In the genomic region with DNA sequence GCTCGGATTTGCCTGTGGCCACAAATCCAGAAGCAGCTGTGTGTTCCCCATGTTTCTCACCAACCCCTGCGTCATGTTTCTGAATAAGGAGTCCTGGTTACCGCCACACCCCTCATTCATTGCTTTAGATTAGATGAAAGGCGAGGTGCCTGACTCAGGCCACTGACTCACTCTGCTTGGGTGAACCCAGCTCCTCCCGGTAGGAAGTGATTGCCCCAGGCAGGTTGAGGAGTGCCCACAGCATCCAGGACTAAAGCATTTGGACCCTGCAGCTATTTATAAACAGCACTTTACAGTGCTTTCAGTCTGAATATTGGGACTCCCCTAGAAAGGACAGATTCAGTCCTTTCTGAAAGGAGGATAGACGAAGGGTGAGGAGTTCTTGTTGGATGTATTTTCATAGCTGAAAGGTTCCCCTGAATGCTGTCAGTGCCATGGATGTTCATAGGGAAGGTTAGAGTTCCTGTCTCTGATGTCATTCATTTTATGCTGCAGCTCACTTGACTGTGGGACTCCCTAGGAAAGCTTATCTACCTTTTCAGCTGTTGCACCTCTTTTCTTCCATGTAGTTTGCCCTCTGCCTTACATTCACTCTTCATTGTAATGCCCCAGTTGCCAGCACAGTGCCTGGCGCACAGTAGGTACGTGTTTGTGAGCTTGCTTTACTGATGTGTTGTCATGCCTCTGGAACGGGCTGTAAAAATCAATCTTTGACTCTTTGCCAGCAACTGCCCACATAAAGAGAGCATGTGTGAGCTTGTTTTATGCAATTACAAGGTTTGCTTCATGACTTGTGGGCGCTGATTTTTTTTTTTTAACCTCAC, we compare ENCODE assay signal across 9 cellular contexts. TPM values are rescaled to one million over a fixed set of nuclear protein-coding genes. Genes with fewer than 3 reads are reported as not detected.
DNase-seq lines count a peak whose midpoint lies in the region; ATAC-seq and TF ChIP-seq lines count a peak whose summit lies in the region.
"Had no signal": no experiment of that assay in that cellular context is flagged by ENCODE, and none has a peak within 500 bp of the region (broad histone marks: within the 10 kb centered on the region; RNA-seq: fewer than 3 reads in every experiment).

No MANE protein-coding gene starts in this region.

- H3K27ac Mint-ChIP-seq in mesothelial cell of epicardium: no peak overlapping the region

- ATAC-seq in left cardiac atrium (peak; percentile 40 to 97), GM18868 (IDR thresholded peaks at IDR 0.05; ENCODE audit: unreplicated experiment) (no peak)

- H3K27ac ChIP-seq in BLaER1: no peak overlapping the region

- peaks cover 25% of the 10 kb centered on the region for H3K4me1 Mint-ChIP-seq in mesothelial cell of epicardium

- H3K4me1 ChIP-seq in BLaER1 (peaks cover 65% of the 10 kb centered on the region), Loucy (ENCODE audit: insufficient read depth, low read length, poor library complexity, severe bottlenecking) (peaks cover 37% of the 10 kb centered on the region)

- H3F3A ChIP-seq in Loucy (ENCODE audit: low read depth): no peaks in the 10 kb centered on the region; the same call in 1 of the 2 replicates

- peaks cover 1% of the 10 kb centered on the region for H3K36me3 Mint-ChIP-seq in mesothelial cell of epicardium

- no peaks in the 10 kb centered on the region for H3K27me3 ChIP-seq in BLaER1
- H3K27me3 ChIP-seq in Loucy (ENCODE audit: insufficient read depth, low read length, poor library complexity, severe bottlenecking): no peaks in the 10 kb centered on the region
- H3K27me3 ChIP-seq: gastrocnemius medialis had no signal

- no peaks in the 10 kb centered on the region for H3K9me3 Mint-ChIP-seq in mesothelial cell of epicardium

- no peak overlapping the region for H3K9ac ChIP-seq in BLaER1
- H3K9ac ChIP-seq in Loucy (ENCODE audit: low read depth, low read length, poor library complexity, severe bottlenecking): no peak overlapping the region

- no peak overlapping the region for H3K4me3 ChIP-seq in BLaER1
- H3K4me3 ChIP-seq in Loucy (ENCODE audit: low read length, poor library complexity, severe bottlenecking): no peak overlapping the region
- H3K4me3 ChIP-seq: gastrocnemius medialis had no signal

- H3K9me2 ChIP-seq in Loucy (replicated peaks; ENCODE audit: low read depth, low read length): no peaks in the 10 kb centered on the region

- H3K9me3 ChIP-seq in BLaER1 (no peaks in the 10 kb centered on the region), Loucy (ENCODE audit: insufficient read depth, low read depth, low read length) (no peaks in the 10 kb centered on the region)
- H3K9me3 ChIP-seq: gastrocnemius medialis had no signal

- peaks cover 81% of the 10 kb centered on the region for H3K79me2 ChIP-seq in Loucy (ENCODE audit: insufficient read depth, low read length)

- no peaks in the 10 kb centered on the region for H3K27me3 Mint-ChIP-seq in mesothelial cell of epicardium (ENCODE audit: low read depth)

- H3K36me3 ChIP-seq in BLaER1 (no peaks in the 10 kb centered on the region), Loucy (ENCODE audit: insufficient read depth, low read length) (no peaks in the 10 kb centered on the region)
- H3K36me3 ChIP-seq: gastrocnemius medialis had no signal

- peak; percentile 58 for DNase-seq in activated T-cell treated with anti-CD3 and anti-CD28 coated beads, Interleukin-2, amount 50 U/mL, for 1 hour
- DNase-seq in left cardiac atrium (peak; percentile 61), mesothelial cell of epicardium (ENCODE audit: low spot score in 2 of 2, unreplicated experiment in 2 of 2) (no peak), posterior vena cava (ENCODE audit: low spot score) (no peak)
- peak in 2 of 3 experiments; percentile 45 to 52 for DNase-seq in stimulated activated CD4-positive, alpha-beta T cell treated with anti-CD3 and anti-CD28 coated beads, TNF-alpha, amount 100 ng/mL, for 4 hours (ENCODE audit: low read depth in 3 of 3)

- H3K4me2 ChIP-seq in BLaER1 (peak overlapping the region; percentile 52), Loucy (ENCODE audit: low read depth, low read length, poor library complexity, severe bottlenecking) (peak overlapping the region; percentile 32)

- intact Hi-C loops in left cardiac atrium (cut with DNase I) (no loop called here), posterior vena cava (cut with DNase I) (no loop called here)

- TF ChIP-seq CTCF in Loucy (conservative IDR thresholded peaks at IDR 0.05; ENCODE audit: low read length) (no peak), mesothelial cell of epicardium (IDR thresholded peaks at IDR 0.05; ENCODE audit: unreplicated experiment) (no peak)

- H2AFZ ChIP-seq in Loucy (ENCODE audit: low read length): no peak overlapping the region

- H3K4me3 Mint-ChIP-seq in mesothelial cell of epicardium: no peak overlapping the region

- peaks cover 7% of the 10 kb centered on the region; the same call in 1 of the 2 replicates for H4K20me1 ChIP-seq in BLaER1
- peaks cover 55% of the 10 kb centered on the region for H4K20me1 ChIP-seq in Loucy (ENCODE audit: insufficient read depth, low read length, poor library complexity, severe bottlenecking)

RNA-seq across cellular contexts. Expression of gene ITGA6, which starts 14.9 kb away (rescaled TPM):
- 10 to 100 TPM; 47.0 to 53.3 TPM for total RNA-seq in left cardiac atrium
- total RNA-seq in mesothelial cell of epicardium: 32.3 to 40.5 TPM (median 33.3 TPM) in 3 replicates
- 10 to 100 TPM; 38.0 to 47.1 TPM for total RNA-seq in posterior vena cava

Comparison
In these comparisons a context has a peak if more than half of its experiments do, and no peak if none do; other contexts are left out.
1. DNase-seq: peak in activated T-cell treated with anti-CD3 and anti-CD28 coated beads, Interleukin-2, amount 50 U/mL, for 1 hour (single experiment), left cardiac atrium (single experiment) and stimulated activated CD4-positive, alpha-beta T cell treated with anti-CD3 and anti-CD28 coated beads, TNF-alpha, amount 100 ng/mL, for 4 hours (2 of 3); none in mesothelial cell of epicardium (0 of 2) and posterior vena cava (single experiment).